In genomic region chr19:39014037-39014436, GRCh38 we compare ENCODE assay signal across 22 cellular contexts. TPM values are rescaled to one million over a fixed set of nuclear protein-coding genes. Genes with fewer than 3 reads are reported as not detected.
A peak's percentile ranks its signal among the peaks of the same experiment; 100 is the strongest.
DNase-seq lines count a peak whose midpoint lies in the region; ATAC-seq and TF ChIP-seq lines count a peak whose summit lies in the region.
"Had no signal": no experiment of that assay in that cellular context is flagged by ENCODE, and none has a peak within 500 bp of the region (broad histone marks: within the 10 kb centered on the region; RNA-seq: fewer than 3 reads in every experiment).

No MANE protein-coding gene starts in this region.

- H3K18ac ChIP-seq in neuronal stem cell (ENCODE audit: low read length): no peak overlapping the region

- BruUV-seq in Panc1 (replicated peaks; lab: Mats Ljungman, UMichigan): no TSS peak

- intact Hi-C loops in Panc1 (cut with micrococcal nuclease; ENCODE audit: unreplicated experiment): no loop called here

- H2AFZ ChIP-seq in neuronal stem cell (ENCODE audit: low read length): no peak overlapping the region
- H2AFZ ChIP-seq: GM23248 had no signal

- no peak overlapping the region for H3K27ac ChIP-seq in Panc1 (ENCODE audit: low read length)
- H3K27ac ChIP-seq in neuronal stem cell (replicated peaks; ENCODE audit: low read length): no peak overlapping the region
- H3K27ac ChIP-seq: GM23248, HL-60, Peyer's patch had no signal

- no peak overlapping the region for H3K4me3 ChIP-seq in GM12865 (ENCODE audit: low read depth, low read length)
- no peak overlapping the region for H3K4me3 ChIP-seq in Panc1 (ENCODE audit: low read depth in 2 of 2, low read length in 2 of 2)
- no peak overlapping the region for H3K4me3 ChIP-seq in epithelial cell of esophagus (ENCODE audit: low read length)
- H3K4me3 ChIP-seq in neuronal stem cell (ENCODE audit: low read length in 2 of 2): no peak overlapping the region
- H3K4me3 ChIP-seq: GM23248, Peyer's patch had no signal

- H3K14ac ChIP-seq in neuronal stem cell (ENCODE audit: low read length): no peak overlapping the region

- H3K27me3 ChIP-seq in Panc1 (ENCODE audit: control insufficient read depth, insufficient read depth, low read length) (no peaks in the 10 kb centered on the region), neuronal stem cell (ENCODE audit: control insufficient read depth in 3 of 3, insufficient read depth in 3 of 3, low read depth in 1 of 3, low read length in 3 of 3) (no peaks in the 10 kb centered on the region)
- H3K27me3 ChIP-seq: Peyer's patch had no signal

- no CpG with 5 or more reads among the region's 7 CpGs for WGBS in neuronal stem cell (ENCODE audit: extremely low coverage in 2 of 2, insufficient read length in 2 of 2, insufficient replicate concordance in 1 of 2), 2 donors

- H2BK15ac ChIP-seq in neuronal stem cell (ENCODE audit: low read length): no peak overlapping the region

- CTCF ChIA-PET in Panc1 (lab: Charles Lee): no interaction called here

- H3K9me3 ChIP-seq in Panc1 (ENCODE audit: control insufficient read depth, insufficient read depth, low read depth, low read length) (no peaks in the 10 kb centered on the region), neuronal stem cell (replicated peaks in 1 of 2; ENCODE audit: control insufficient read depth in 2 of 2, insufficient read depth in 1 of 2, low read depth in 1 of 2, low read length in 2 of 2) (no peaks in the 10 kb centered on the region)
- H3K9me3 ChIP-seq: Peyer's patch had no signal

- H4K8ac ChIP-seq in neuronal stem cell (ENCODE audit: low read depth, low read length): peak overlapping the region; percentile 43

- H3K4me2 ChIP-seq in neuronal stem cell (ENCODE audit: insufficient read depth, low read length, poor library complexity, severe bottlenecking): no peak overlapping the region

- H4K91ac ChIP-seq in neuronal stem cell (ENCODE audit: low read depth, low read length, poor library complexity): no peak overlapping the region

- no peak overlapping the region for H3K4ac ChIP-seq in neuronal stem cell (ENCODE audit: low read length)

- TF ChIP-seq CTCF in GM12865 (IDR thresholded peaks at IDR 0.05; ENCODE audit: insufficient read depth, low read depth, low read length, missing control alignments) (no peak), Panc1 (IDR thresholded peaks at IDR 0.05) (no peak), epithelial cell of esophagus (IDR thresholded peaks at IDR 0.05; ENCODE audit: insufficient read depth, low read depth, low read length, missing control alignments) (no peak)

- no peak overlapping the region for H3K9ac ChIP-seq in neuronal stem cell (ENCODE audit: low read depth, low read length, poor library complexity)
- H3K9ac ChIP-seq: GM23248 had no signal

- peak; percentile 66 for DNase-seq in GM12865 (ENCODE audit: low read depth)
- no peak for DNase-seq in Panc1 (ENCODE audit: low read depth, low spot score)
- peak; percentile 5 for DNase-seq in epithelial cell of esophagus (ENCODE audit: low read depth)
- DNase-seq in neuronal stem cell (ENCODE audit: low spot score): no peak
- no peak for DNase-seq in SHP77 (lab: John Stamatoyannopoulos, UW)
- DNase-seq: CD4-positive, CD25-positive, alpha-beta regulatory T cell; DND-41; GM23248; H9; KBM-7; NCI-H1092 treated with DMSO at 0.1 percent for 48 hours; NCI-H1436 treated with DMSO at 0.1 percent for 48 hours; NCI-H1930; NCI-H510A treated with DMSO at 0.1 percent for 48 hours; NCI-H774; Peyer's patch had no signal

- in situ Hi-C loops in Panc1 (cut with HindIII; ENCODE audit: low pct_unique_long_range_greater_than_20kb, low sequenced_read_pairs): no loop called here

- H2BK5ac ChIP-seq in neuronal stem cell (ENCODE audit: low read length): no peak overlapping the region

- H3K36me3 ChIP-seq in Panc1 (ENCODE audit: control insufficient read depth, insufficient read depth, low read length) (no peaks in the 10 kb centered on the region), neuronal stem cell (replicated peaks in 1 of 2; ENCODE audit: control insufficient read depth in 2 of 2, insufficient read depth in 2 of 2, low read length in 2 of 2) (no peaks in the 10 kb centered on the region)
- H3K36me3 ChIP-seq: Peyer's patch had no signal

- no peak overlapping the region for H3K23ac ChIP-seq in neuronal stem cell (ENCODE audit: low read depth, low read length, poor library complexity)

- POLR2A ChIA-PET in Panc1 (lab: Charles Lee): interaction anchor here (0.6 kb wide), 1 partner anchor 16 kb away, joined by 14 read pairs; no protein-coding TSS in a partner anchor

- H3K79me1 ChIP-seq in neuronal stem cell (ENCODE audit: low read depth, low read length): no peaks in the 10 kb centered on the region

- ATAC-seq in Panc1 (peak; percentile 43), GM18909 (IDR thresholded peaks at IDR 0.05; ENCODE audit: poor library complexity, unreplicated experiment) (no peak), GM18873 (IDR thresholded peaks at IDR 0.05; ENCODE audit: low FRiP score, unreplicated experiment) (no peak)
- ATAC-seq: HepG2, Right ventricle myocardium inferior had no signal

- H2BK120ac ChIP-seq in neuronal stem cell (ENCODE audit: low read depth, low read length): no peak overlapping the region

- H2BK12ac ChIP-seq in neuronal stem cell (ENCODE audit: low read length): no peak overlapping the region

- H2AK5ac ChIP-seq in neuronal stem cell (ENCODE audit: low read depth, low read length): no peak overlapping the region

- H3K4me1 ChIP-seq in Panc1 (ENCODE audit: control insufficient read depth, insufficient read depth, low read length) (no peaks in the 10 kb centered on the region), neuronal stem cell (ENCODE audit: control insufficient read depth in 2 of 2, insufficient read depth in 1 of 2, low read depth in 1 of 2, low read length in 2 of 2) (no peaks in the 10 kb centered on the region)
- H3K4me1 ChIP-seq: Peyer's patch had no signal

RNA-seq across cellular contexts. Expression of gene FBXO27, which starts 18.3 kb away (rescaled TPM):
- total RNA-seq in Panc1 (2021; ENCODE audit: unreplicated experiment): 443 TPM
- polyA plus RNA-seq in Panc1 (2012; ENCODE audit: insufficient read length): 429 TPM
- polyA plus RNA-seq in neuronal stem cell (2013, experiment 1 of 2): 8.9 TPM
- polyA plus RNA-seq in neuronal stem cell (2013, experiment 2 of 2): 8.1 TPM
- total RNA-seq: HT-29 had no signal

RNA-seq across cellular contexts. Expression of gene FBXO17, which starts 38.5 kb away (rescaled TPM):
- 411 TPM for total RNA-seq in Panc1 (2021; ENCODE audit: unreplicated experiment)
- 421 TPM for polyA plus RNA-seq in Panc1 (2012; ENCODE audit: insufficient read length)
- polyA plus RNA-seq in neuronal stem cell (2013, experiment 1 of 2): 23.3 TPM
- polyA plus RNA-seq in neuronal stem cell (2013, experiment 2 of 2): 24.3 TPM
- total RNA-seq: CD4-positive, CD25-positive, alpha-beta regulatory T cell; HT-29 had no signal

Comparison
In these comparisons a context has a peak if more than half of its experiments do, and no peak if none do; other contexts are left out.
1. DNase-seq: peak in GM12865 (single experiment) and epithelial cell of esophagus (single experiment); none in Panc1 (single experiment), neuronal stem cell (single experiment) and SHP77 (0 of 2).